Comparison of ENCODE assay signal across 10 cellular contexts in genomic region chr1:117608213-117608612, GRCh38. TPM values are rescaled to one million over a fixed set of nuclear protein-coding genes. Genes with fewer than 3 reads are reported as not detected.
DNase-seq lines count a peak whose midpoint lies in the region; ATAC-seq and TF ChIP-seq lines count a peak whose summit lies in the region.
"Had no signal": no experiment of that assay in that cellular context is flagged by ENCODE, and none has a peak within 500 bp of the region (broad histone marks: within the 10 kb centered on the region; RNA-seq: fewer than 3 reads in every experiment).

No MANE protein-coding gene starts in this region.

- H3K4me3 ChIP-seq in lower lobe of right lung (peak overlapping the region; percentile 82), thyroid gland (replicated peaks in 1 of 3) (peak overlapping the region in 1 of 3 donors; percentile 81)

- TF ChIP-seq CTCF in activated B cell treated with CpG ODN at 0.5 μM for 24 hours (IDR thresholded peaks at IDR 0.05) (no peak), lower lobe of right lung (IDR thresholded peaks at IDR 0.05) (no peak), thyroid gland (IDR thresholded peaks at IDR 0.05) (no peak)

- peaks cover 67% of the 10 kb centered on the region for H3K4me1 Mint-ChIP-seq in activated naive CD4-positive, alpha-beta T cell treated with anti-CD3 and anti-CD28 coated beads, Interleukin-2, amount 10 ng/mL, durations not matched to agents 7 days and 5 days
- peaks cover 30% of the 10 kb centered on the region for H3K4me1 Mint-ChIP-seq in activated naive CD4-positive, alpha-beta T cell treated with anti-CD3 and anti-CD28 coated beads for 36 hours (ENCODE audit: low read depth)
- H3K4me1 Mint-ChIP-seq in activated B cell treated with CpG ODN at 0.5 μM for 24 hours: peaks cover 70% of the 10 kb centered on the region

- TF ChIP-seq POLR2A in thyroid gland (IDR thresholded peaks at IDR 0.05): no peak

- intact Hi-C loops in activated naive CD4-positive, alpha-beta T cell treated with anti-CD3 and anti-CD28 coated beads for 36 hours (cut with micrococcal nuclease): loop anchor here (1.0 to 10.0 kb wide), 2 partner anchors 126 to 873 kb away; no protein-coding TSS in a partner anchor
- intact Hi-C loops in activated B cell treated with CpG ODN at 0.5 μM for 24 hours (cut with micrococcal nuclease): loop anchor here (5.0 to 10.0 kb wide), 4 partner anchors 129 to 1233 kb away; partner anchors contain the start of genes ATP1A1, GDAP2 and WDR3
- intact Hi-C loops in lower lobe of right lung (cut with DNase I): no loop called here
- intact Hi-C loops in thyroid gland (cut with DNase I): no loop called here

- no peak for ATAC-seq in activated B cell treated with CpG ODN at 0.5 μM for 24 hours (ENCODE audit: low read depth)
- ATAC-seq in lower lobe of right lung: no peak
- no peak for ATAC-seq in HG03135 (IDR thresholded peaks at IDR 0.05; ENCODE audit: unreplicated experiment)
- ATAC-seq in HG03108 (IDR thresholded peaks at IDR 0.05; ENCODE audit: unreplicated experiment): no peak
- no peak for ATAC-seq in HG03460 (IDR thresholded peaks at IDR 0.05; ENCODE audit: unreplicated experiment)

- H3K4me1 ChIP-seq in lower lobe of right lung (peaks cover 51% of the 10 kb centered on the region), thyroid gland (peaks cover 41 to 42% of the 10 kb centered on the region in 2 donors)

- POLR2A ChIA-PET in activated B cell treated with CpG ODN at 0.5 μM for 24 hours (lab: Charles Lee): interaction anchor here (1.0 to 40.7 kb wide), 5 partner anchors 15 to 82 kb away, joined by 3 to 1269 read pairs (median 25); no protein-coding TSS in a partner anchor

- peaks cover 40% of the 10 kb centered on the region for H3K36me3 Mint-ChIP-seq in activated naive CD4-positive, alpha-beta T cell treated with anti-CD3 and anti-CD28 coated beads, Interleukin-2, amount 10 ng/mL, durations not matched to agents 7 days and 5 days
- H3K36me3 Mint-ChIP-seq in activated naive CD4-positive, alpha-beta T cell treated with anti-CD3 and anti-CD28 coated beads for 36 hours (ENCODE audit: low read depth): peaks cover 4% of the 10 kb centered on the region
- peaks cover 60% of the 10 kb centered on the region for H3K36me3 Mint-ChIP-seq in activated B cell treated with CpG ODN at 0.5 μM for 24 hours (ENCODE audit: low read depth)

- H3K9me3 Mint-ChIP-seq in activated naive CD4-positive, alpha-beta T cell treated with anti-CD3 and anti-CD28 coated beads, Interleukin-2, amount 10 ng/mL, durations not matched to agents 7 days and 5 days: no peaks in the 10 kb centered on the region
- H3K9me3 Mint-ChIP-seq in activated naive CD4-positive, alpha-beta T cell treated with anti-CD3 and anti-CD28 coated beads for 36 hours: no peaks in the 10 kb centered on the region
- no peaks in the 10 kb centered on the region for H3K9me3 Mint-ChIP-seq in activated B cell treated with CpG ODN at 0.5 μM for 24 hours

- WGBS in thyroid gland, 2 donors: 42 to 71% methylated on average over 6 of the region's 6 CpGs

- H3K9me3 ChIP-seq in lower lobe of right lung: no peaks in the 10 kb centered on the region
- no peaks in the 10 kb centered on the region for H3K9me3 ChIP-seq in thyroid gland

- H3K27ac ChIP-seq in lower lobe of right lung (peak overlapping the region; percentile 83), thyroid gland (peak overlapping the region; percentile 41 to 94 (median 85))

- H3K36me3 ChIP-seq in lower lobe of right lung: no peaks in the 10 kb centered on the region
- no peaks in the 10 kb centered on the region for H3K36me3 ChIP-seq in thyroid gland

- peak overlapping the region; percentile 97 for H3K4me3 Mint-ChIP-seq in activated naive CD4-positive, alpha-beta T cell treated with anti-CD3 and anti-CD28 coated beads, Interleukin-2, amount 10 ng/mL, durations not matched to agents 7 days and 5 days
- H3K4me3 Mint-ChIP-seq in activated naive CD4-positive, alpha-beta T cell treated with anti-CD3 and anti-CD28 coated beads for 36 hours: no peak overlapping the region
- H3K4me3 Mint-ChIP-seq in activated B cell treated with CpG ODN at 0.5 μM for 24 hours: peak overlapping the region; percentile 99

- H3K27me3 ChIP-seq in lower lobe of right lung (ENCODE audit: low read depth) (no peaks in the 10 kb centered on the region), thyroid gland (no peaks in the 10 kb centered on the region)

- H3K27me3 Mint-ChIP-seq in activated naive CD4-positive, alpha-beta T cell treated with anti-CD3 and anti-CD28 coated beads, Interleukin-2, amount 10 ng/mL, durations not matched to agents 7 days and 5 days: peaks cover 6% of the 10 kb centered on the region
- H3K27me3 Mint-ChIP-seq in activated naive CD4-positive, alpha-beta T cell treated with anti-CD3 and anti-CD28 coated beads for 36 hours (ENCODE audit: low read depth): peaks cover 4% of the 10 kb centered on the region
- H3K27me3 Mint-ChIP-seq in activated B cell treated with CpG ODN at 0.5 μM for 24 hours: no peaks in the 10 kb centered on the region

- DNase-seq in activated naive CD4-positive, alpha-beta T cell treated with anti-CD3 and anti-CD28 coated beads, Interleukin-2, amount 10 ng/mL, durations not matched to agents 7 days and 5 days: no peak
- DNase-seq in activated naive CD4-positive, alpha-beta T cell treated with anti-CD3 and anti-CD28 coated beads for 36 hours: no peak
- DNase-seq in activated B cell treated with CpG ODN at 0.5 μM for 24 hours (peak; percentile 4), lower lobe of right lung (no peak), thyroid gland (no peak)
- DNase-seq: NCI-H187 had no signal

- CTCF ChIA-PET in activated naive CD4-positive, alpha-beta T cell treated with anti-CD3 and anti-CD28 coated beads, Interleukin-2, amount 10 ng/mL, durations not matched to agents 7 days and 5 days (lab: Charles Lee): interaction anchor here (1.0 to 2.1 kb wide), 10 partner anchors 14 to 288 kb away, joined by 3 to 19 read pairs (median 4); no protein-coding TSS in a partner anchor
- CTCF ChIA-PET in activated naive CD4-positive, alpha-beta T cell treated with anti-CD3 and anti-CD28 coated beads for 36 hours (lab: Charles Lee): interaction anchor here (0.6 to 2.7 kb wide), 12 partner anchors 29 to 150 kb away, joined by 3 to 16 read pairs (median 6); no protein-coding TSS in a partner anchor
- CTCF ChIA-PET in activated B cell treated with CpG ODN at 0.5 μM for 24 hours (lab: Charles Lee): interaction anchor here (2.6 to 5.2 kb wide), 3 partner anchors 65 to 146 kb away, joined by 17 to 60 read pairs (median 29); no protein-coding TSS in a partner anchor

- no peak overlapping the region for H3K27ac Mint-ChIP-seq in activated naive CD4-positive, alpha-beta T cell treated with anti-CD3 and anti-CD28 coated beads, Interleukin-2, amount 10 ng/mL, durations not matched to agents 7 days and 5 days
- no peak overlapping the region for H3K27ac Mint-ChIP-seq in activated naive CD4-positive, alpha-beta T cell treated with anti-CD3 and anti-CD28 coated beads for 36 hours
- H3K27ac Mint-ChIP-seq in activated B cell treated with CpG ODN at 0.5 μM for 24 hours: peak overlapping the region; percentile 51

RNA-seq across cellular contexts. Expression of gene TENT5C, which starts 2.4 kb away (rescaled TPM):
- 10 to 100 TPM; 10.7 to 11.2 TPM for total RNA-seq in activated naive CD4-positive, alpha-beta T cell treated with anti-CD3 and anti-CD28 coated beads for 36 hours
- total RNA-seq in activated B cell treated with CpG ODN at 0.5 μM for 24 hours (56.2 and 59.3 TPM in 2 replicates), lower lobe of right lung (23.2 TPM), thyroid gland (10 to 100 TPM; 14.8 to 30.4 (median 22.2) TPM)
- total RNA-seq: epithelial cell of proximal tubule had no signal

Comparison
In these comparisons a context has a peak if more than half of its experiments do, and no peak if none do; other contexts are left out.
1. intact Hi-C loops: an anchor here in activated naive CD4-positive, alpha-beta T cell treated with anti-CD3 and anti-CD28 coated beads for 36 hours (1.0 to 10.0 kb wide) and activated B cell treated with CpG ODN at 0.5 μM for 24 hours (5.0 to 10.0 kb wide); none called in lower lobe of right lung and thyroid gland.